ENCODE assay signal across 8 cellular contexts in the genomic region with DNA sequence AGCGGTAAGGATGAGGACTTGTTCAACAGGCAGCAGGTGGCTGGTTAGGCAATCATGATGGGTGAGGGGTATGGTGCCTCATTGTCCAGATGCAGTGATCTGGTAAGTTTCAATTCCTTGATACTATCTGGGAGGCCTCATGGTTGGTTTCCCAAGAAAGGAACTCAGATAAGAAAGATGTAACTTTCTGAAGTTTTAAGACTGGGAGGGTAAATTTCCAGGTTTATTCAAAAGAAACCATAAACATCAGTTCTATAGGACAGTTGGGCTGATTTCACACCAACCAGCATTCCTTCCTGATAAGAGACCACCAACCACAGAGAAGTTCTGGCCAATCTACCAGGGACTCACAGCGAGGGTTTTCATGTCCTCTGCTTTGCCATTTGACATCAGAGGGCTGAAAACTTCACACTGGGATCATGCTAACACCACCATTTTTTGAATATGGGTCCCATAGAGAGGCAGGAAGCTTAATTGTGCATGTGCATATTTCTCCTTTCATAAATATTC. TPM values are rescaled to one million over a fixed set of nuclear protein-coding genes. Genes with fewer than 3 reads are reported as not detected.
DNase-seq lines count a peak whose midpoint lies in the region; ATAC-seq and TF ChIP-seq lines count a peak whose summit lies in the region.

No MANE protein-coding gene starts in this region.

- peaks cover 19% of the 10 kb centered on the region for H3K9me3 ChIP-seq in iPS-20b (ENCODE audit: insufficient read depth, low read depth, low read length)
- no peaks in the 10 kb centered on the region for H3K9me3 ChIP-seq in stomach smooth muscle (ENCODE audit: control insufficient read depth in 2 of 2, low read length in 2 of 2)

- peaks cover 25% of the 10 kb centered on the region for H3K9me3 Mint-ChIP-seq in activated CD4-positive, alpha-beta T cell treated with anti-CD3 and anti-CD28 coated beads, Interleukin-2, amount 10 ng/mL, durations not matched to agents 24 days and 14 days
- H3K9me3 Mint-ChIP-seq in activated CD8-positive, alpha-beta T cell treated with anti-CD3 and anti-CD28 coated beads for 36 hours: peaks cover 18% of the 10 kb centered on the region

- no peak overlapping the region for H3K9ac ChIP-seq in iPS-20b (ENCODE audit: low read depth, low read length)
- peak overlapping the region; percentile 60 to 89 for H3K9ac ChIP-seq in stomach smooth muscle (ENCODE audit: low read length in 2 of 2)

- peaks cover 8% of the 10 kb centered on the region; the same call in 1 of the 2 replicates for H3K27me3 ChIP-seq in iPS-20b (ENCODE audit: insufficient read depth, low read length)
- no peaks in the 10 kb centered on the region for H3K27me3 ChIP-seq in stomach smooth muscle (ENCODE audit: control insufficient read depth in 1 of 2, insufficient read depth in 2 of 2, low read length in 2 of 2)

- H3K27ac Mint-ChIP-seq in activated CD4-positive, alpha-beta T cell treated with anti-CD3 and anti-CD28 coated beads, Interleukin-2, amount 10 ng/mL, durations not matched to agents 24 days and 14 days: peak overlapping the region; percentile 95
- peak overlapping the region; percentile 94 for H3K27ac Mint-ChIP-seq in activated CD8-positive, alpha-beta T cell treated with anti-CD3 and anti-CD28 coated beads for 36 hours

- ATAC-seq in activated CD8-positive, alpha-beta T cell treated with anti-CD3 and anti-CD28 coated beads for 36 hours: no peak
- no peak for ATAC-seq in GM21423 (IDR thresholded peaks at IDR 0.05; ENCODE audit: unreplicated experiment)

- CTCF ChIA-PET in activated CD8-positive, alpha-beta T cell treated with anti-CD3 and anti-CD28 coated beads for 36 hours (lab: Charles Lee): interaction anchor here (0.7 to 2.5 kb wide), 4 partner anchors 13 to 464 kb away, joined by 3 to 15 read pairs (median 5); no protein-coding TSS in a partner anchor

- peaks cover 27% of the 10 kb centered on the region for H3K36me3 Mint-ChIP-seq in activated CD4-positive, alpha-beta T cell treated with anti-CD3 and anti-CD28 coated beads, Interleukin-2, amount 10 ng/mL, durations not matched to agents 24 days and 14 days (ENCODE audit: low read depth)
- peaks cover 23% of the 10 kb centered on the region for H3K36me3 Mint-ChIP-seq in activated CD8-positive, alpha-beta T cell treated with anti-CD3 and anti-CD28 coated beads for 36 hours (ENCODE audit: low read depth)

- peaks cover 8% of the 10 kb centered on the region for H3K27me3 Mint-ChIP-seq in activated CD4-positive, alpha-beta T cell treated with anti-CD3 and anti-CD28 coated beads, Interleukin-2, amount 10 ng/mL, durations not matched to agents 24 days and 14 days
- H3K27me3 Mint-ChIP-seq in activated CD8-positive, alpha-beta T cell treated with anti-CD3 and anti-CD28 coated beads for 36 hours: no peaks in the 10 kb centered on the region

- H3K4me3 ChIP-seq in iPS-20b (ENCODE audit: low read length) (peak overlapping the region; percentile 90), stomach smooth muscle (ENCODE audit: low read length in 2 of 2) (peak overlapping the region; percentile 84 to 92)

- TF ChIP-seq CTCF in activated CD8-positive, alpha-beta T cell treated with anti-CD3 and anti-CD28 coated beads for 36 hours (IDR thresholded peaks at IDR 0.05): no peak

- peaks cover 1% of the 10 kb centered on the region; the same call in 1 of the 2 replicates for H3K36me3 ChIP-seq in iPS-20b (ENCODE audit: insufficient read depth, low read depth, low read length)
- H3K36me3 ChIP-seq in stomach smooth muscle (ENCODE audit: control insufficient read depth in 2 of 2, insufficient read depth in 2 of 2, low read length in 2 of 2): no peaks in the 10 kb centered on the region

- intact Hi-C loops in activated CD4-positive, alpha-beta T cell treated with anti-CD3 and anti-CD28 coated beads, Interleukin-2, amount 10 ng/mL, durations not matched to agents 24 days and 14 days (cut with micrococcal nuclease): no loop called here
- intact Hi-C loops in activated CD8-positive, alpha-beta T cell treated with anti-CD3 and anti-CD28 coated beads for 36 hours (cut with micrococcal nuclease): no loop called here

- POLR2A ChIA-PET in activated CD8-positive, alpha-beta T cell treated with anti-CD3 and anti-CD28 coated beads for 36 hours (lab: Charles Lee): interaction anchor here (1.2 to 1.5 kb wide), 2 partner anchors 48 to 168 kb away, joined by 3 read pairs; no protein-coding TSS in a partner anchor

- H3K4me1 Mint-ChIP-seq in activated CD4-positive, alpha-beta T cell treated with anti-CD3 and anti-CD28 coated beads, Interleukin-2, amount 10 ng/mL, durations not matched to agents 24 days and 14 days: peaks cover 20% of the 10 kb centered on the region
- peaks cover 29% of the 10 kb centered on the region for H3K4me1 Mint-ChIP-seq in activated CD8-positive, alpha-beta T cell treated with anti-CD3 and anti-CD28 coated beads for 36 hours (ENCODE audit: low read depth)

- H3K27ac ChIP-seq in iPS-20b (ENCODE audit: low read length): no peak overlapping the region
- peak overlapping the region; percentile 84 for H3K27ac ChIP-seq in stomach smooth muscle (ENCODE audit: low read length)

- H3K4me3 Mint-ChIP-seq in activated CD4-positive, alpha-beta T cell treated with anti-CD3 and anti-CD28 coated beads, Interleukin-2, amount 10 ng/mL, durations not matched to agents 24 days and 14 days: peak overlapping the region; percentile 99
- H3K4me3 Mint-ChIP-seq in activated CD8-positive, alpha-beta T cell treated with anti-CD3 and anti-CD28 coated beads for 36 hours: peak overlapping the region; percentile 94

- no peaks in the 10 kb centered on the region for H3K4me1 ChIP-seq in iPS-20b (ENCODE audit: insufficient read depth, low read length)
- H3K4me1 ChIP-seq in stomach smooth muscle (ENCODE audit: control insufficient read depth, insufficient read depth, low read length): peaks cover 14% of the 10 kb centered on the region

- DNase-seq in activated CD4-positive, alpha-beta T cell treated with anti-CD3 and anti-CD28 coated beads, Interleukin-2, amount 10 ng/mL, durations not matched to agents 24 days and 14 days: no peak
- no peak for DNase-seq in activated CD4-positive, alpha-beta T cell treated with anti-CD3 and anti-CD28 coated beads, Interleukin-2, amount 50 U/mL, for 1 hour
- no peak for DNase-seq in activated CD8-positive, alpha-beta T cell treated with anti-CD3 and anti-CD28 coated beads for 36 hours
- DNase-seq in cerebellar nuclear complex (lab: John Stamatoyannopoulos, UW) (no peak), SHP77 (lab: John Stamatoyannopoulos, UW) (no peak)

RNA-seq across cellular contexts. Expression of a gene that starts 0.8 kb away (rescaled TPM):
- 29.1 and 32.9 TPM in 2 replicates for total RNA-seq in activated CD4-positive, alpha-beta T cell treated with anti-CD3 and anti-CD28 coated beads, Interleukin-2, amount 10 ng/mL, durations not matched to agents 24 days and 14 days
- total RNA-seq in activated CD8-positive, alpha-beta T cell treated with anti-CD3 and anti-CD28 coated beads for 36 hours: 10 to 100 TPM; 27.7 to 33.5 TPM

RNA-seq across cellular contexts. Expression of a gene that starts 57.7 kb away (rescaled TPM):
- total RNA-seq in activated CD4-positive, alpha-beta T cell treated with anti-CD3 and anti-CD28 coated beads, Interleukin-2, amount 10 ng/mL, durations not matched to agents 24 days and 14 days: 0.62 and 1.7 TPM in 2 replicates
- total RNA-seq in activated CD8-positive, alpha-beta T cell treated with anti-CD3 and anti-CD28 coated beads for 36 hours: 1 to 10 TPM; 5.2 to 6.8 TPM
